Comparison of ENCODE assay signal across 15 cellular contexts in genomic region chr7:100724364-100724763, GRCh38. TPM values are rescaled to one million over a fixed set of nuclear protein-coding genes. Genes with fewer than 3 reads are reported as not detected.
"Had no signal": no experiment of that assay in that cellular context is flagged by ENCODE, and none has a peak within 500 bp of the region (broad histone marks: within the 10 kb centered on the region; RNA-seq: fewer than 3 reads in every experiment).

No MANE protein-coding gene starts in this region.

RNA-seq across cellular contexts. Expression of gene EPO, which starts 4.1 kb away (rescaled TPM):
- total RNA-seq: naive thymus-derived CD8-positive, alpha-beta T cell; natural killer cell treated with Interleukin-12 subunit alpha and Interleukin-12 subunit beta and Interleukin-15 and Interleukin-18, amount 100 ng/mL, for 72 hours; omental fat pad; osteocyte; psoas muscle; renal cortical epithelial cell; right cardiac atrium; sciatic nerve; smooth muscle cell; transverse colon; upper lobe of right lung; urinary bladder had no signal
- polyA plus RNA-seq: naive thymus-derived CD8-positive, alpha-beta T cell; psoas muscle; right cardiac atrium; smooth muscle cell; urinary bladder had no signal

RNA-seq across cellular contexts. Expression of gene ZAN, which starts 9.0 kb away (rescaled TPM):
- total RNA-seq: naive thymus-derived CD8-positive, alpha-beta T cell; natural killer cell treated with Interleukin-12 subunit alpha and Interleukin-12 subunit beta and Interleukin-15 and Interleukin-18, amount 100 ng/mL, for 72 hours; neural crest cell; omental fat pad; osteocyte; progenitor cell of endocrine pancreas; psoas muscle; renal cortical epithelial cell; right cardiac atrium; sciatic nerve; smooth muscle cell; spleen; transverse colon; upper lobe of right lung; urinary bladder had no signal
- polyA plus RNA-seq: psoas muscle, right cardiac atrium, smooth muscle cell, urinary bladder had no signal
